8 cellular contexts compared by ENCODE assay signal in the genomic region with DNA sequence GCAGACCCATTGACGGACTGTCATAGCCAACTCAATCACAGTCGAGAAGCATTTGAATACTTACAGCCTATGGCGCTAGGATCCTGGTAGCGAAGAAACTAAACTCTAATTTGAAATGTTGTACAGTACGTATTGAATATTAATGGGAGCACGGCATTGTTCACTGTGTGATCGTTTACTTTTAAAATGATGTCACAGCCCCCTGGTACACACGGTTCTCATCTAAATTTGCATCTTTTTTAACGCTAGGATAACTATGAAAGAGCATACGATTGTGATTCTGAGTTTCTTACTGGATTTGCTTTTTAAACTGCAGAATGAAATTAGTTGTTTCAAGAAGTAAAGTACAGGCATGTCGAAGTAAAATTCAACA. TPM values are rescaled to one million over a fixed set of nuclear protein-coding genes. Genes with fewer than 3 reads are reported as not detected.
DNase-seq lines count a peak whose midpoint lies in the region; ATAC-seq lines count a peak whose summit lies in the region.

No MANE protein-coding gene starts in this region.

- H3K4me3 Mint-ChIP-seq in naive thymus-derived CD8-positive, alpha-beta T cell: peak overlapping the region; percentile 79 to 99 (median 91)

- no peaks in the 10 kb centered on the region for H3K9me3 Mint-ChIP-seq in naive thymus-derived CD8-positive, alpha-beta T cell

- peak; percentile 23 for ATAC-seq in GM19025 (IDR thresholded peaks at IDR 0.05; ENCODE audit: low read depth, unreplicated experiment)
- ATAC-seq in HG03439 (IDR thresholded peaks at IDR 0.05; ENCODE audit: unreplicated experiment): peak; percentile 35
- ATAC-seq in naive thymus-derived CD8-positive, alpha-beta T cell: peak in 1 of 2 donors; percentile 11

- H3K4me1 Mint-ChIP-seq in naive thymus-derived CD8-positive, alpha-beta T cell: peaks cover 17 to 46% (median 43%) of the 10 kb centered on the region in 4 donors

- POLR2A ChIA-PET in naive thymus-derived CD8-positive, alpha-beta T cell (lab: Charles Lee): interaction anchor here (0.8 to 3.4 kb wide), 4 partner anchors 74 to 198 kb away, joined by 3 to 26 read pairs (median 6); partner anchors contain the start of genes ARMC10 and FBXL13

- peaks cover 0 to 7% (median 0%) of the 10 kb centered on the region in 5 donors for H3K27me3 Mint-ChIP-seq in naive thymus-derived CD8-positive, alpha-beta T cell

- peak overlapping the region; percentile 86 to 98 (median 95) for H3K27ac Mint-ChIP-seq in naive thymus-derived CD8-positive, alpha-beta T cell

- DNase-seq in caudate nucleus (lab: John Stamatoyannopoulos, UW) (no peak), NCI-H1694 (lab: John Stamatoyannopoulos, UW) (no peak), HCEC 1CT (no peak), NCI-H345 (lab: John Stamatoyannopoulos, UW) (no peak)
- no peak for DNase-seq in naive thymus-derived CD8-positive, alpha-beta T cell
- no peak for DNase-seq in stimulated activated naive CD4-positive, alpha-beta T cell (lab: John Stamatoyannopoulos, UW)

- H3K27ac ChIP-seq in caudate nucleus (ENCODE audit: low read depth, low read length): peak overlapping the region; percentile 99

- H3K36me3 Mint-ChIP-seq in naive thymus-derived CD8-positive, alpha-beta T cell: peaks cover 0 to 4% (median 2%) of the 10 kb centered on the region in 3 donors

RNA-seq across cellular contexts. Expression of gene NAPEPLD, which starts 0.9 kb away (rescaled TPM):
- 10 to 100 TPM; 16.2 to 16.9 TPM for total RNA-seq in naive thymus-derived CD8-positive, alpha-beta T cell
- polyA plus RNA-seq in naive thymus-derived CD8-positive, alpha-beta T cell: 1 to 10 TPM; 4.9 to 8.2 (median 5.3) TPM
